Comparison of ENCODE assay signal across 13 cellular contexts in genomic region chr5:141874262-141874964, GRCh38. TPM values are rescaled to one million over a fixed set of nuclear protein-coding genes. Genes with fewer than 3 reads are reported as not detected.
DNase-seq lines count a peak whose midpoint lies in the region; ATAC-seq, FAIRE-seq and TF ChIP-seq lines count a peak whose summit lies in the region.
"Had no signal": no experiment of that assay in that cellular context is flagged by ENCODE, and none has a peak within 500 bp of the region (broad histone marks: within the 10 kb centered on the region; RNA-seq: fewer than 3 reads in every experiment).

No MANE protein-coding gene starts in this region.

- CTCF ChIA-PET in MCF 10A (lab: Yijun Ruan, JAX) = interaction anchor here (0.5 to 20.1 kb wide), 7 partner anchors 11 to 227 kb away, joined by 3 to 677 read pairs (median 3); no protein-coding TSS in a partner anchor
- CTCF ChIA-PET in endothelial cell of umbilical vein (lab: Charles Lee) = interaction anchor here (8.4 kb wide), 1 partner anchor 119 kb away, joined by 217 read pairs; no protein-coding TSS in a partner anchor

- 29% methylated on average over 16 of the region's 16 CpGs; no CpG with 5 or more reads in 1 of the 2 donors for WGBS in transverse colon (ENCODE audit: low coverage in 1 of 2), 2 donors

- H3K4me1 ChIP-seq in breast epithelium = peaks cover 9 to 21% of the 10 kb centered on the region in 2 donors
- peaks cover 43% of the 10 kb centered on the region for H3K4me1 ChIP-seq in endothelial cell of umbilical vein (ENCODE audit: control insufficient read depth, extremely low read depth, insufficient read depth, low read length)
- peaks cover 53 to 63% of the 10 kb centered on the region in 2 donors for H3K4me1 ChIP-seq in mucosa of rectum (ENCODE audit: control insufficient read depth in 2 of 2, insufficient read depth in 2 of 2, low read length in 2 of 2)
- H3K4me1 ChIP-seq in transverse colon = peaks cover 21 to 85% (median 66%) of the 10 kb centered on the region in 4 donors

- no peaks in the 10 kb centered on the region for H3K9me3 ChIP-seq in breast epithelium
- no peaks in the 10 kb centered on the region for H3K9me3 ChIP-seq in endothelial cell of umbilical vein (replicated peaks; ENCODE audit: control insufficient read depth, insufficient read depth, low read length)
- no peaks in the 10 kb centered on the region for H3K9me3 ChIP-seq in mucosa of rectum (ENCODE audit: control insufficient read depth in 2 of 2, low read length in 2 of 2)
- no peaks in the 10 kb centered on the region for H3K9me3 ChIP-seq in transverse colon

- no peaks in the 10 kb centered on the region for H4K20me1 ChIP-seq in endothelial cell of umbilical vein (replicated peaks; ENCODE audit: control insufficient read depth, extremely low read depth, insufficient read depth, low read length)

- H3K9me3 Mint-ChIP-seq in MCF 10A (ENCODE audit: unreplicated experiment) (no peaks in the 10 kb centered on the region), HFFc6 (no peaks in the 10 kb centered on the region)

- peak; percentile 64 for TF ChIP-seq EP300 in transverse colon (IDR thresholded peaks at IDR 0.05; ENCODE audit: low read depth)

- H3K36me3 Mint-ChIP-seq in MCF 10A (ENCODE audit: insufficient read depth, unreplicated experiment) (no peaks in the 10 kb centered on the region), HFFc6 (ENCODE audit: low read depth) (no peaks in the 10 kb centered on the region)

- POLR2A ChIA-PET in MCF 10A (lab: Yijun Ruan, JAX) = interaction anchor here (5.2 kb wide), 1 partner anchor 25 kb away, joined by 38 read pairs; no protein-coding TSS in a partner anchor
- POLR2A ChIA-PET in endothelial cell of umbilical vein (lab: Charles Lee) = no interaction called here

- peaks cover 0 to 3% of the 10 kb centered on the region in 2 donors for H3K27me3 ChIP-seq in breast epithelium
- H3K27me3 ChIP-seq in endothelial cell of umbilical vein (ENCODE audit: control insufficient read depth in 2 of 2, insufficient read depth in 2 of 2, low read length in 2 of 2) = no peaks in the 10 kb centered on the region
- peaks cover 6 to 13% of the 10 kb centered on the region in 2 donors for H3K27me3 ChIP-seq in mucosa of rectum (ENCODE audit: control insufficient read depth in 2 of 2, insufficient read depth in 2 of 2, low read length in 2 of 2)
- H3K27me3 ChIP-seq in transverse colon = peaks cover 41% of the 10 kb centered on the region

- no peak overlapping the region for H3K9ac ChIP-seq in endothelial cell of umbilical vein (replicated peaks; ENCODE audit: extremely low read depth, insufficient read depth, low read length)
- peak overlapping the region; percentile 73 to 99 for H3K9ac ChIP-seq in mucosa of rectum (ENCODE audit: low read depth in 1 of 2, low read length in 2 of 2)

- peaks cover 80% of the 10 kb centered on the region for H3K79me2 ChIP-seq in endothelial cell of umbilical vein (ENCODE audit: control insufficient read depth, insufficient read depth, low read length)

- peak overlapping the region; percentile 23 for H3K4me2 ChIP-seq in endothelial cell of umbilical vein (ENCODE audit: insufficient read depth, low read length)

- no peak for FAIRE-seq in endothelial cell of umbilical vein (lab: Jason Lieb, UNC)

- no peak for TF ChIP-seq POLR2A in breast epithelium (IDR thresholded peaks at IDR 0.05)
- no peak for TF ChIP-seq POLR2A in endothelial cell of umbilical vein (IDR thresholded peaks at IDR 0.05; ENCODE audit: low read depth, low read length)
- TF ChIP-seq POLR2A in transverse colon (IDR thresholded peaks at IDR 0.05) = peak; percentile 85

- peaks cover 10% of the 10 kb centered on the region for H3K27me3 Mint-ChIP-seq in MCF 10A (ENCODE audit: insufficient read depth, unreplicated experiment)
- H3K27me3 Mint-ChIP-seq in HFFc6 (ENCODE audit: insufficient read depth) = peaks cover 60% of the 10 kb centered on the region

- TF ChIP-seq CTCF in breast epithelium (IDR thresholded peaks at IDR 0.05) (no peak), MCF 10A (IDR thresholded peaks at IDR 0.05; ENCODE audit: unreplicated experiment) (no peak), endothelial cell of umbilical vein (IDR thresholded peaks at IDR 0.05; ENCODE audit: extremely low read depth in 1 of 2, insufficient read depth in 1 of 2, low read depth in 1 of 2, low read length in 2 of 2) (no peak), transverse colon (IDR thresholded peaks at IDR 0.05) (no peak), HFFc6 (IDR thresholded peaks at IDR 0.05) (no peak)

- H3K4me1 Mint-ChIP-seq in MCF 10A (ENCODE audit: insufficient read depth, unreplicated experiment) (peaks cover 28% of the 10 kb centered on the region), HFFc6 (ENCODE audit: low read depth) (peaks cover 18% of the 10 kb centered on the region)

- peak overlapping the region in 2 of 3 donors; percentile 76 to 91 for H3K4me3 ChIP-seq in breast epithelium
- H3K4me3 ChIP-seq in endothelial cell of umbilical vein (replicated peaks in 1 of 3; ENCODE audit: insufficient read depth in 1 of 3, low read depth in 1 of 3, low read length in 3 of 3) = no peak overlapping the region
- H3K4me3 ChIP-seq in mucosa of rectum (ENCODE audit: low read length in 2 of 2) = peak overlapping the region; percentile 62 to 92
- peak overlapping the region in 3 of 4 donors; percentile 65 to 86 (median 77) for H3K4me3 ChIP-seq in transverse colon

- H2AFZ ChIP-seq in endothelial cell of umbilical vein (ENCODE audit: low read depth, low read length) = no peak overlapping the region

- intact Hi-C loops in breast epithelium (cut with DNase I; ENCODE audit: low total_unique reads) = no loop called here
- intact Hi-C loops in MCF 10A (cut with micrococcal nuclease) = no loop called here
- intact Hi-C loops in endothelial cell of umbilical vein (cut with micrococcal nuclease) = no loop called here
- intact Hi-C loops in transverse colon (cut with DNase I; ENCODE audit: low total_unique reads) = no loop called here

- in situ Hi-C loops in transverse colon (cut with MboI; ENCODE audit: low pct_ligation_motif_present in 1 of 4, low pct_unique_long_range_greater_than_20kb in 1 of 4, low sequenced_read_pairs in 3 of 4) = no loop called here

- H3K27ac Mint-ChIP-seq in MCF 10A (ENCODE audit: low read depth, unreplicated experiment) (no peak overlapping the region), HFFc6 (no peak overlapping the region)

- BruUV-seq in MCF 10A (replicated peaks; lab: Mats Ljungman, UMichigan) = no TSS peak
- no TSS peak for BruUV-seq in endothelial cell of umbilical vein (replicated peaks; lab: Mats Ljungman, UMichigan)

- H3K27ac ChIP-seq in breast epithelium = peak overlapping the region; percentile 91 to 95
- no peak overlapping the region for H3K27ac ChIP-seq in endothelial cell of umbilical vein (ENCODE audit: insufficient read depth, low read depth, low read length)
- H3K27ac ChIP-seq in mucosa of rectum (ENCODE audit: low read depth in 2 of 2, low read length in 2 of 2) = peak overlapping the region; percentile 96 to 98
- H3K27ac ChIP-seq in transverse colon = peak overlapping the region; percentile 88 to 96 (median 94)

- H3K4me3 Mint-ChIP-seq in MCF 10A (ENCODE audit: unreplicated experiment) = no peak overlapping the region
- H3K4me3 Mint-ChIP-seq in HFFc6 = no peak overlapping the region

- H3K9me1 ChIP-seq in endothelial cell of umbilical vein (replicated peaks; ENCODE audit: control insufficient read depth, extremely low read depth, insufficient read depth, low read length) = no peaks in the 10 kb centered on the region

- H3K36me3 ChIP-seq in breast epithelium (no peaks in the 10 kb centered on the region), endothelial cell of umbilical vein (ENCODE audit: control insufficient read depth in 2 of 2, extremely low read depth in 1 of 2, insufficient read depth in 2 of 2, low read length in 2 of 2) (peaks cover 0 to 2% of the 10 kb centered on the region in 2 experiments), mucosa of rectum (ENCODE audit: control insufficient read depth in 2 of 2, insufficient read depth in 2 of 2, low read length in 2 of 2) (peaks cover 0 to 3% of the 10 kb centered on the region in 2 donors), transverse colon (no peaks in the 10 kb centered on the region)

- no peak for ATAC-seq in GM21786 (IDR thresholded peaks at IDR 0.05; ENCODE audit: unreplicated experiment)

- dilution Hi-C loops in endothelial cell of umbilical vein (cut with MboI; ENCODE audit: extremely low pct_ligation_motif_present, low sequenced_read_pairs) = no loop called here

- DNase-seq in breast epithelium (ENCODE audit: low spot score in 2 of 2) (peak in 1 of 2 donors; percentile 85), MCF 10A (ENCODE audit: unreplicated experiment) (no peak), endothelial cell of umbilical vein (ENCODE audit: low read depth, low spot score) (no peak), transverse colon (peak; percentile 87), HFFc6 (no peak)
- no peak for DNase-seq in stimulated activated CD4-positive, alpha-beta T cell treated with anti-CD3 and anti-CD28 coated beads, Interleukin-2, amount 100 ng/mL, for 24 hours
- DNase-seq: DMS53; NCI-H2081; occipital lobe; stimulated activated CD4-positive, alpha-beta T cell treated with anti-CD3 and anti-CD28 coated beads, Interleukin-4, amount 100 ng/mL, for 4 hours had no signal

RNA-seq across cellular contexts. Expression of gene PCDH1, which starts 3.8 kb away (rescaled TPM):
- 10 to 100 TPM; 28.3 to 72.7 (median 65.9) TPM for total RNA-seq in breast epithelium
- 9.9 and 15.7 TPM in 2 replicates for total RNA-seq in MCF 10A (2022)
- 136 and 170 TPM in 2 replicates for total RNA-seq in endothelial cell of umbilical vein
- polyA plus RNA-seq in endothelial cell of umbilical vein = 113 and 124 TPM in 2 replicates
- polyA plus RNA-seq in endothelial cell of umbilical vein (2011; cell fraction: cytosol; rRNA removed) = 87.1 and 88.0 TPM in 2 replicates
- 70.9 and 75.9 TPM in 2 replicates for polyA plus RNA-seq in endothelial cell of umbilical vein (2011; cell fraction: nucleus; rRNA removed)
- 80.3 and 97.2 TPM in 2 replicates for polyA plus RNA-seq in endothelial cell of umbilical vein (2012)
- polyA minus RNA-seq in endothelial cell of umbilical vein = 304 and 328 TPM in 2 replicates
- 8.7 TPM for polyA minus RNA-seq in endothelial cell of umbilical vein (2011; cell fraction: cytosol; rRNA and poly(A)+ RNA removed)
- 59.9 and 63.2 TPM in 2 replicates for polyA minus RNA-seq in endothelial cell of umbilical vein (2011; cell fraction: nucleus; rRNA and poly(A)+ RNA removed)
- total RNA-seq in transverse colon = 100 to 1,000 TPM in 3 of 4 donors, 10 to 100 TPM in 1; 92.5 to 217 (median 164) TPM
- under 1 TPM in 5 of 6 experiments, not detected in 1; 0.07 to 0.18 (median 0.07) TPM for total RNA-seq in HFFc6 (2021; fragmentation: NEBNext Ultra II Directional; extraction: Animal tissue kit (Norgen Biotek cat#: 25700))
- total RNA-seq: T-helper 1 cell treated with Interleukin-12 subunit alpha and Interleukin-12 subunit beta and Interleukin-4 antibody, amounts not matched to agents 30 ng/mL and 1 ng/mL, for 36 hours had no signal

RNA-seq across cellular contexts. Expression of gene DELE1, which starts 49.3 kb away (rescaled TPM):
- 10 to 100 TPM; 74.6 to 95.1 (median 76.7) TPM for total RNA-seq in breast epithelium
- 88.1 and 91.3 TPM in 2 replicates for total RNA-seq in MCF 10A (2022)
- 67.0 and 105 TPM in 2 replicates for total RNA-seq in endothelial cell of umbilical vein
- polyA plus RNA-seq in endothelial cell of umbilical vein = 121 and 139 TPM in 2 replicates
- 80.8 and 91.2 TPM in 2 replicates for polyA plus RNA-seq in endothelial cell of umbilical vein (2011; cell fraction: cytosol; rRNA removed)
- polyA plus RNA-seq in endothelial cell of umbilical vein (2011; cell fraction: nucleus; rRNA removed) = 291 and 301 TPM in 2 replicates
- 60.1 and 60.8 TPM in 2 replicates for polyA plus RNA-seq in endothelial cell of umbilical vein (2012)
- 96.7 and 110 TPM in 2 replicates for polyA minus RNA-seq in endothelial cell of umbilical vein
- polyA minus RNA-seq in endothelial cell of umbilical vein (2011; cell fraction: cytosol; rRNA and poly(A)+ RNA removed) = 29.9 TPM
- 83.3 and 102 TPM in 2 replicates for polyA minus RNA-seq in endothelial cell of umbilical vein (2011; cell fraction: nucleus; rRNA and poly(A)+ RNA removed)
- total RNA-seq in transverse colon = 100 to 1,000 TPM in 3 of 4 donors, 10 to 100 TPM in 1; 92.6 to 270 (median 126) TPM
- total RNA-seq in HFFc6 (2021; fragmentation: NEBNext Ultra II Directional; extraction: Animal tissue kit (Norgen Biotek cat#: 25700)) = 10 to 100 TPM; 44.4 to 54.2 (median 46.7) TPM

Comparison
In these comparisons a context has a peak if more than half of its experiments do, and no peak if none do; other contexts are left out.
1. H3K4me3 ChIP-seq: peak in breast epithelium (2 of 3), mucosa of rectum (2 of 2) and transverse colon (3 of 4); none in endothelial cell of umbilical vein (0 of 3).